7 cellular contexts compared by ENCODE assay signal in the genomic region with DNA sequence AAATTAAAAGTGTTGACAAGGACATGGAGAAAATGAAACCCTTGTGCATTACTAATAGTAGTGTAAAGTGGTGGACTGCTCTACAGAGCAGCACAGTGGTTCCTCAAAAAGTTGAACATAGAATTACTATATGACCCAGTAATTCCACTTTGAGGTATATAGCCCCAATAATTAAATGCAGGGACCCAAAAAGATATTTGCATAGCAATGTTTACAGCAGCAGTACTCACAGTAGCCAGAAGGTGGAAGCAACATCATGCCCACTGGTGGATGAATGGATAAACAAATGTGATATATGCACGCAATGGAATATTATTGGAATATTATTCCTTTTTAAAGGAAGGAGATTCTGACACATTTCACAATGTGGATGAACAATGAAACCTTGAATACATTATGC.
DNase-seq lines count a peak whose midpoint lies in the region; ATAC-seq, FAIRE-seq and TF ChIP-seq lines count a peak whose summit lies in the region.
"Not testable (repeated sequence)": the region's sequence is repeated elsewhere in the genome, so short reads cannot be mapped to it uniquely, and the experiment has no call there.

No MANE protein-coding gene starts in this region.

- POLR2A ChIA-PET in PC-9 (lab: Charles Lee; ENCODE audit: unreplicated experiment); K562 (lab: Yijun Ruan, JAX): not testable (repeated sequence)

- not testable (repeated sequence) for TF ChIP-seq POLR2A in K562 (conservative IDR thresholded peaks at IDR 0.05)

- not testable (repeated sequence) for H3K4me1 ChIP-seq in PC-9 (replicated peaks; ENCODE audit: insufficient read depth); K562 (replicated peaks in 1 of 2; ENCODE audit: control insufficient read depth in 2 of 2, insufficient read depth in 2 of 2, low read length in 2 of 2)

- not testable (repeated sequence) for H3K27me3 ChIP-seq in PC-9 (ENCODE audit: insufficient read depth, low read depth); K562 (ENCODE audit: control insufficient read depth in 2 of 2, insufficient read depth in 2 of 2, low read length in 2 of 2)

- CTCF ChIA-PET in PC-9 (lab: Charles Lee); K562 (lab: Yijun Ruan, JAX; ENCODE audit: low intra/inter-chr PET ratio): not testable (repeated sequence)

- TF ChIP-seq EP300 in K562 (IDR thresholded peaks at IDR 0.05; ENCODE audit: low read length), result not testable (repeated sequence)

- H3K9ac ChIP-seq in K562 (ENCODE audit: insufficient read depth in 1 of 2, low read depth in 2 of 2, low read length in 2 of 2), result not testable (repeated sequence)

- not testable (repeated sequence) for TF ChIP-seq RAD21 in K562 (CRISPR knock-in tag; conservative IDR thresholded peaks at IDR 0.05 in 1 of 2, IDR thresholded peaks at IDR 0.05 in 1 of 2)

- H3K9me2 ChIP-seq in PC-9 (ENCODE audit: insufficient read depth), result not testable (repeated sequence)

- H3K27ac ChIP-seq in PC-9; K562 (ENCODE audit: extremely low read depth, low read depth, low read length): not testable (repeated sequence)

- H3K9me1 ChIP-seq in K562 (ENCODE audit: control insufficient read depth, insufficient read depth, low read length), result not testable (repeated sequence)

- DNase-seq in PC-9, result peak in 1 of 2 experiments; percentile 13
- DNase-seq in K562 (ENCODE audit: extremely low read depth in 1 of 4, low spot score in 3 of 4); sciatic nerve (ENCODE audit: low spot score): not testable (repeated sequence)
- DNase-seq in left lobe of liver (ENCODE audit: low spot score), result peak; percentile 37

- intact Hi-C loops in PC-9 (cut with micrococcal nuclease; ENCODE audit: unreplicated experiment); K562 (cut with micrococcal nuclease); sciatic nerve (cut with DNase I): not testable (repeated sequence)

- TF ChIP-seq CTCF in PC-9 (conservative IDR thresholded peaks at IDR 0.05) (peak; percentile 54), K562 (IDR thresholded peaks at IDR 0.05 in 2 of 3, conservative IDR thresholded peaks at IDR 0.05 in 1 of 3; ENCODE audit: insufficient read depth in 2 of 3, low read depth in 1 of 3, low read length in 3 of 3) (0 out of 6 replicates have a peak, but pooled peaks of 1 of the 3 experiments have one; percentile 13)

- H3K36me3 ChIP-seq in PC-9 (ENCODE audit: low read depth); K562 (ENCODE audit: control insufficient read depth, insufficient read depth, low read length): not testable (repeated sequence)

- H3K9me3 ChIP-seq in PC-9 (ENCODE audit: insufficient read depth, low read depth); K562 (replicated peaks; ENCODE audit: control insufficient read depth, insufficient read depth, low read depth, low read length): not testable (repeated sequence)

- H3K79me2 ChIP-seq in PC-9 (ENCODE audit: low read depth); K562 (ENCODE audit: control insufficient read depth, insufficient read depth, low read length): not testable (repeated sequence)

- ATAC-seq in GM18498 (IDR thresholded peaks at IDR 0.05; ENCODE audit: unreplicated experiment), result peak; percentile 73
- ATAC-seq in GM21360 (IDR thresholded peaks at IDR 0.05; ENCODE audit: unreplicated experiment), result peak; percentile 69
- ATAC-seq in HG02981 (IDR thresholded peaks at IDR 0.05; ENCODE audit: unreplicated experiment), result peak; percentile 54
- peak; percentile 87 for ATAC-seq in K562
- peak; percentile 95 for ATAC-seq in left lobe of liver
- peak; percentile 20 for ATAC-seq in sciatic nerve

- not testable (repeated sequence) for BruUV-seq in PC-9 (replicated peaks; lab: Mats Ljungman, UMichigan); K562 (replicated peaks; lab: Mats Ljungman, UMichigan)

- not testable (repeated sequence) for H3K4me3 ChIP-seq in PC-9, K562

- not testable (repeated sequence) for H4K20me1 ChIP-seq in PC-9 (ENCODE audit: insufficient read depth); K562 (replicated peaks; ENCODE audit: control insufficient read depth, insufficient read depth, low read length)

- H2AFZ ChIP-seq in PC-9; K562 (ENCODE audit: low read depth, low read length): not testable (repeated sequence)

- not testable (repeated sequence) for FAIRE-seq in K562 (lab: Jason Lieb, UNC)

- H3K4me2 ChIP-seq in PC-9; K562 (ENCODE audit: insufficient read depth, low read length): not testable (repeated sequence)

- H3F3A ChIP-seq in PC-9 (ENCODE audit: insufficient read depth, low read depth), result not testable (repeated sequence)

- in situ Hi-C loops in K562 (cut with MboI), result not testable (repeated sequence)

- no CpG with 5 or more reads among the region's 1 CpG for WGBS in K562 (ENCODE audit: insufficient coverage, low coverage, missing lambda C conversion rate)

Comparison
In these comparisons a context has a peak if more than half of its experiments do, and no peak if none do; other contexts are left out.
1. ATAC-seq: peak in every context shown above with its lines; median percentile 95 in left lobe of liver; 87 in K562; 73 in GM18498; 69 in GM21360; 54 in HG02981; 20 in sciatic nerve.